Comparison of ENCODE assay signal across 9 cellular contexts in genomic region chr9:18819418-18819817, GRCh38.
"Had no signal": no experiment of that assay in that cellular context is flagged by ENCODE, and none has a peak within 500 bp of the region (broad histone marks: within the 10 kb centered on the region; RNA-seq: fewer than 3 reads in every experiment).

No MANE protein-coding gene starts in this region.

- ATAC-seq: GM23338, HCT116 had no signal

- H3K4me3 ChIP-seq: GM23248, GM23338, HAP-1 had no signal

- H3K4me1 ChIP-seq: HAP-1 had no signal

- H3K27ac Mint-ChIP-seq: GM23338, H9, HFFc6 had no signal

- H3K27ac ChIP-seq: GM23248 had no signal

- H3K4me3 Mint-ChIP-seq: GM23338, H9, HFFc6 had no signal

- DNase-seq: GM23248, GOT3, H7, H9, HCEC 1CT, HFFc6 had no signal

- H3K9me3 ChIP-seq: HAP-1 had no signal

- H3K36me3 ChIP-seq: HAP-1 had no signal

- H3K9me3 Mint-ChIP-seq: H9, HFFc6 had no signal
